ENCODE assay signal across 1 cellular context in genomic region chr12:112926416-112927033, GRCh38. TPM values are rescaled to one million over a fixed set of nuclear protein-coding genes. Genes with fewer than 3 reads are reported as not detected.
"Had no signal": no experiment of that assay in that cellular context is flagged by ENCODE, and none has a peak within 500 bp of the region (broad histone marks: within the 10 kb centered on the region; RNA-seq: fewer than 3 reads in every experiment).

No MANE protein-coding gene starts in this region.

RNA-seq across cellular contexts. Expression of gene OAS3, which starts 11.7 kb away (rescaled TPM):
- polyA plus RNA-seq: smooth muscle cell had no signal

RNA-seq across cellular contexts. Expression of gene OAS1, which starts 19.8 kb away (rescaled TPM):
- total RNA-seq: smooth muscle cell had no signal

RNA-seq across cellular contexts. Expression of gene OAS2, which starts 51.8 kb away (rescaled TPM):
- total RNA-seq: smooth muscle cell had no signal
- polyA plus RNA-seq: smooth muscle cell had no signal
